25 cellular contexts compared by ENCODE assay signal in the genomic region with DNA sequence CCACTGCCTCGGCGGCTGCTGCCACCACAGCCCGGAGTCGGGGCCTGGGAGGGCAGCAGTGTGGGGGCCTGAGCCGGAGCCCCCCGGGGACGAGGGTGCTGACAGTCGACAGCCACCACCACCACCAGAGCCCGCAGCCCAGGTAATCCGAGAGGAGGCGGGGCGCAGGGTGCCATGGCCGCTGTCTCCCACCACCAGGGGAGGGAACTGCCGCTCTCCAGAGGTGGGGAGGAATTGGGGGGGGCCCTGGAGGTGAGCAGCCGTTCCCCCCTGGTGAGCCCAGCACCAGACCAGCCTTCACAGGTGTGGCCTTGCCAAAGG.
"Had no signal": no experiment of that assay in that cellular context is flagged by ENCODE, and none has a peak within 500 bp of the region (broad histone marks: within the 10 kb centered on the region; RNA-seq: fewer than 3 reads in every experiment).

No MANE protein-coding gene starts in this region.

- H3K4me2 ChIP-seq: neural progenitor cell had no signal

- H3K27me3 ChIP-seq: neural progenitor cell, ovary, right atrium auricular region, right lobe of liver, stomach, suprapubic skin, tibial artery, upper lobe of right lung had no signal

- ATAC-seq: natural killer cell; stimulated activated naive B cell treated with anti-CD40 and anti-IgM and Interleukin-4, amounts not matched to agents 10 μg/mL and 1 μg/mL and 100 μg/mL, for 72 hours; stimulated activated naive CD8-positive, alpha-beta T cell treated with anti-CD3 and anti-CD28 coated beads, Interleukin-15, Interleukin-2, amounts not matched to agents 100 U/mL and 50 U/mL, for 24 hours had no signal

- H3K36me3 ChIP-seq: left ventricle myocardium inferior, neural progenitor cell, ovary, right atrium auricular region, right lobe of liver, stomach, thoracic aorta, tibial artery, upper lobe of right lung had no signal

- H3K4me3 ChIP-seq: left ventricle myocardium inferior, lung, neural progenitor cell, ovary, right atrium auricular region, right lobe of liver, skin epidermis, stomach, suprapubic skin, thoracic aorta, tibial artery, upper lobe of right lung had no signal

- H3K27ac ChIP-seq: neural progenitor cell, ovary, right atrium auricular region, right lobe of liver, skin epidermis, stomach, suprapubic skin, thoracic aorta, tibial artery, upper lobe of right lung had no signal

- H2AFZ ChIP-seq: neural progenitor cell had no signal

- H3K4me1 ChIP-seq: neural progenitor cell, right atrium auricular region, right lobe of liver, stomach, suprapubic skin, tibial artery, upper lobe of right lung had no signal

- H3K9me3 ChIP-seq: left ventricle myocardium inferior, ovary, right atrium auricular region, right lobe of liver, stomach, suprapubic skin, thoracic aorta, tibial artery, upper lobe of right lung had no signal

- DNase-seq: hippocampal formation; islet precursor cell; left ventricle myocardium inferior; mesendoderm; naive B cell; natural killer cell; nephron progenitor cell; ovary; right lobe of liver; stimulated activated CD4-positive, alpha-beta T cell treated with anti-CD3 and anti-CD28 coated beads, Interleukin-12 subunit alpha, Interleukin-12 subunit beta, amount 100 ng/mL, for 4 hours; stimulated activated CD4-positive, alpha-beta T cell treated with anti-CD3 and anti-CD28 coated beads, Interleukin-15, amount 100 ng/mL, for 24 hours; stimulated activated CD4-positive, alpha-beta T cell treated with anti-CD3 and anti-CD28 coated beads, Interleukin-2, amount 100 ng/mL, for 24 hours; stimulated activated CD4-positive, alpha-beta T cell treated with anti-CD3 and anti-CD28 coated beads, Interleukin-4, amount 100 ng/mL, for 1 hour; stimulated activated naive B cell treated with anti-CD40 and anti-IgM and Interleukin-4, amounts not matched to agents 10 μg/mL and 1 μg/mL and 100 μg/mL, for 72 hours; stimulated activated naive CD8-positive, alpha-beta T cell treated with anti-CD3 and anti-CD28 coated beads, Interleukin-15, Interleukin-2, amounts not matched to agents 100 U/mL and 50 U/mL, for 24 hours; stomach; tibial artery; trophoblast cell; upper lobe of right lung had no signal
